ENCODE assay signal across 9 cellular contexts in the genomic region with DNA sequence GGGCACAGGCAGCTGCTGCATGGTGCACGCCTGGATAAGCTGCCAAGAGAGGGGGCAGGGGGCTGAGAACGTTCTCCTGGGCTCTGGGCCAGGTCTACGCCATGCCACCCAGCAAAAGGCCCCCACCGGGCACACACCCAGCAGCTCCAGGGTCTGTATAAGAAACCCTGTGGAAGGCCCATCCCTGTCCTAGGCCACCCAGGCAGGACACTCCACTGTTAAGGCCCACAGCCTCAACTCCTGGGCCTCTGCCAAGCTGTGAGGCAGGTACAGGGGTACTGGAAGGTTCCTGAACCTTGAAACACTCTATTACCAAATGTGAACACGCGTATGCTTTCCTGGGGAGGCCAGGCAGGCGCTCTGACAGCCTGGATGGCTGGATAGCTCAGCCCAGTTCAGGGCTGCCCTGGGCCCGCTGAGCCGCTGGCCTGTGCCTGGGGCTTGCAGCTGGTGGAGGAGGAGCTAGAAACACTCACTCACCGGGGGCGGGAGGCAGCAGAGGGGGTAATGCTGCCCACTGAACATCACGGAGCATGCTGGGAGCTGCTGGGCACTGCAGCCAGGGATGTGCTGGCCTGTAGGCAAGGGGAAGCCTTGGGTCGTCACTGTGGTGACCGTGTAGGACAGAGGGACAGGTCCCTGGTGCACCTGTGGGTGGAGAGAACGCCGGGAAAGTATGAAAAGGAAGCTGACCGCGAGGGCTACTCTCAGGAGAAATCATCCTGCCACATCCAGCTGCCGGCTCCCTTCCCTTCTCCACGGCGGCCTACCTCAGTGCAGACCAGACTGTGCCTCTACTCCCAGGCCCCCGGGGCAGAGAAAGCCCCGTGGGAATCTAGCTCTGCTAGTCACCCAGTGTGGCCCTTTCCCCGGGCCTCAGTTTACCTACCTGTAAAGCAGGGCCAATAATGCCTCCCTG. TPM values are rescaled to one million over a fixed set of nuclear protein-coding genes. Genes with fewer than 3 reads are reported as not detected.
A peak's percentile ranks its signal among the peaks of the same experiment; 100 is the strongest.
DNase-seq lines count a peak whose midpoint lies in the region; ATAC-seq and TF ChIP-seq lines count a peak whose summit lies in the region.
"Had no signal": no experiment of that assay in that cellular context is flagged by ENCODE, and none has a peak within 500 bp of the region (broad histone marks: within the 10 kb centered on the region; RNA-seq: fewer than 3 reads in every experiment).

No MANE protein-coding gene starts in this region.

- intact Hi-C loops in left ventricle myocardium superior (cut with micrococcal nuclease), result no loop called here

- H3K4me1 Mint-ChIP-seq in activated T-cell treated with anti-CD3 and anti-CD28 coated beads, Interleukin-2, amount 50 U/mL, for 24 hours (ENCODE audit: low read depth), result peaks cover 61% of the 10 kb centered on the region
- H3K4me1 Mint-ChIP-seq in chondrocyte (ENCODE audit: low read depth), result peaks cover 33% of the 10 kb centered on the region

- TF ChIP-seq CTCF in VCaP (conservative IDR thresholded peaks at IDR 0.05), result no peak
- TF ChIP-seq CTCF in chondrocyte (IDR thresholded peaks at IDR 0.05), result no peak

- peaks cover 17 to 23% of the 10 kb centered on the region in 2 donors for H3K36me3 ChIP-seq in stomach smooth muscle (ENCODE audit: control insufficient read depth in 2 of 2, insufficient read depth in 2 of 2, low read length in 2 of 2)

- H3K4me1 ChIP-seq in stomach smooth muscle (ENCODE audit: control insufficient read depth, insufficient read depth, low read length), result peaks cover 60% of the 10 kb centered on the region

- H3K27ac Mint-ChIP-seq in activated T-cell treated with anti-CD3 and anti-CD28 coated beads, Interleukin-2, amount 50 U/mL, for 24 hours, result peak overlapping the region; percentile 91
- H3K27ac Mint-ChIP-seq in chondrocyte (ENCODE audit: unreplicated experiment), result no peak overlapping the region

- DNase-seq in activated T-cell treated with anti-CD3 and anti-CD28 coated beads, Interleukin-2, amount 50 U/mL, for 24 hours, result peak; percentile 66
- DNase-seq in activated T-cell treated with anti-CD3 and anti-CD28 coated beads, Interleukin-2, amount 50 U/mL, for 1 hour, result no peak
- DNase-seq in left ventricle myocardium superior, result peak; percentile 50
- DNase-seq in activated gamma-delta T cell treated with Interleukin-2 at 50 U/mL for 16 hours, result no peak
- DNase-seq in NCI-H2029 (lab: John Stamatoyannopoulos, UW), result no peak
- no peak for DNase-seq in chondrocyte (ENCODE audit: low spot score)

- H3K27ac ChIP-seq in VCaP (peak overlapping the region; percentile 99; the same call in 1 of the 2 replicates), stomach smooth muscle (ENCODE audit: low read length) (peak overlapping the region; percentile 78)
- H3K27ac ChIP-seq: thoracic aorta had no signal

- peak overlapping the region; percentile 71 for H3K4me3 Mint-ChIP-seq in activated T-cell treated with anti-CD3 and anti-CD28 coated beads, Interleukin-2, amount 50 U/mL, for 24 hours
- no peak overlapping the region for H3K4me3 Mint-ChIP-seq in chondrocyte (ENCODE audit: unreplicated experiment)

- no peaks in the 10 kb centered on the region for H3K9me3 ChIP-seq in stomach smooth muscle (ENCODE audit: control insufficient read depth in 2 of 2, low read length in 2 of 2)
- H3K9me3 ChIP-seq: thoracic aorta had no signal

- ATAC-seq in left ventricle myocardium superior, result peak; percentile 31

- H3K9me3 Mint-ChIP-seq in activated T-cell treated with anti-CD3 and anti-CD28 coated beads, Interleukin-2, amount 50 U/mL, for 24 hours, result no peaks in the 10 kb centered on the region
- H3K9me3 Mint-ChIP-seq in chondrocyte (ENCODE audit: low read depth), result no peaks in the 10 kb centered on the region

- H3K36me3 Mint-ChIP-seq in activated T-cell treated with anti-CD3 and anti-CD28 coated beads, Interleukin-2, amount 50 U/mL, for 24 hours (ENCODE audit: low read depth), result peaks cover 73% of the 10 kb centered on the region
- H3K36me3 Mint-ChIP-seq in chondrocyte (ENCODE audit: low read depth), result peaks cover 5% of the 10 kb centered on the region

- peak overlapping the region in 1 of 2 donors; percentile 58 for H3K9ac ChIP-seq in stomach smooth muscle (ENCODE audit: low read length in 2 of 2)

- no peaks in the 10 kb centered on the region for H3K27me3 Mint-ChIP-seq in activated T-cell treated with anti-CD3 and anti-CD28 coated beads, Interleukin-2, amount 50 U/mL, for 24 hours
- no peaks in the 10 kb centered on the region for H3K27me3 Mint-ChIP-seq in chondrocyte (ENCODE audit: low read depth)

- peak overlapping the region in 1 of 2 donors; percentile 15 for H3K4me3 ChIP-seq in stomach smooth muscle (ENCODE audit: low read length in 2 of 2)
- H3K4me3 ChIP-seq: thoracic aorta had no signal

- no peaks in the 10 kb centered on the region for H3K27me3 ChIP-seq in stomach smooth muscle (ENCODE audit: control insufficient read depth in 1 of 2, insufficient read depth in 2 of 2, low read length in 2 of 2)

RNA-seq across cellular contexts. Expression of a gene that starts 6.0 kb away (rescaled TPM):
- total RNA-seq in left ventricle myocardium superior (32.4 TPM), chondrocyte (21.9 to 24.7 TPM (median 24.3 TPM) in 3 replicates)

RNA-seq across cellular contexts. Expression of a gene that starts 17.9 kb away (rescaled TPM):
- total RNA-seq in left ventricle myocardium superior, result 0.20 TPM
- total RNA-seq in chondrocyte, result 0.40 to 1.5 TPM (median 0.46 TPM) in 3 replicates
- total RNA-seq: thoracic aorta had no signal

Comparison
In these comparisons a context has a peak if more than half of its experiments do, and no peak if none do; other contexts are left out.
1. DNase-seq: peak in activated T-cell treated with anti-CD3 and anti-CD28 coated beads, Interleukin-2, amount 50 U/mL, for 24 hours (single experiment) and left ventricle myocardium superior (single experiment); none in activated T-cell treated with anti-CD3 and anti-CD28 coated beads, Interleukin-2, amount 50 U/mL, for 1 hour (single experiment), activated gamma-delta T cell treated with Interleukin-2 at 50 U/mL for 16 hours (single experiment), NCI-H2029 (single experiment) and chondrocyte (single experiment).